9 cellular contexts compared by ENCODE assay signal in the genomic region with DNA sequence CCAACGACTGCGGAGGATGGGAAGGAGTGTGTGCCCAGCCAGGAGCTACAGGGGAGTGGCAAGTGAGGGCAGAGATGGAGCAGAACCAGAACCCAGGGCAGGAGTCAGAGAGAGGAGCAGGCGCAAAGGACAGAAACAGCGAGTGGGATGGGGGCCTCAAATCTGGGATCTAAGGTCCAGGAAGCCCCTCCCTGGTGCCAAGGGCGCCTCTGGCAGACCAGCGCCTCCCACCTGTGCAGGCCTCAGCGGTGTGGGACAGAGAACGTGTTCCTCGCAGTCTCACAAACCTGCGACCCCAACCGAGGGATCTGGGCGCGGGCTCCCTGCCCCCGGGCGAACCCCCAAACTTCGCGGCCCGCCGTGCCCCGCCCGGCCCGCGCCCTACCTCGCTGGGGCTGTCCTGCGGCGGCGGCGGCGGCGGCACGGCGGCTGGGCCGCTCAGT. TPM values are rescaled to one million over a fixed set of nuclear protein-coding genes. Genes with fewer than 3 reads are reported as not detected.
A peak's percentile ranks its signal among the peaks of the same experiment; 100 is the strongest.
DNase-seq lines count a peak whose midpoint lies in the region; ATAC-seq, FAIRE-seq and TF ChIP-seq lines count a peak whose summit lies in the region.
"Had no signal": no experiment of that assay in that cellular context is flagged by ENCODE, and none has a peak within 500 bp of the region (broad histone marks: within the 10 kb centered on the region; RNA-seq: fewer than 3 reads in every experiment).

No MANE protein-coding gene starts in this region.

- H3K4me3 ChIP-seq in GM12878: peak overlapping the region; percentile 61; the same call in 1 of the 2 replicates
- peak overlapping the region in 2 of 3 donors; percentile 47 to 76 for H3K4me3 ChIP-seq in liver (ENCODE audit: low read depth in 1 of 3, low read length in 3 of 3)
- peak overlapping the region; percentile 75 to 76 for H3K4me3 ChIP-seq in tibial artery

- H3K27ac ChIP-seq in GM12878 (ENCODE audit: control insufficient read depth, insufficient read depth): no peak overlapping the region
- H3K27ac ChIP-seq in liver (ENCODE audit: low read depth in 1 of 2, low read length in 2 of 2): peak overlapping the region; percentile 7 to 17
- H3K27ac ChIP-seq in tibial artery: peak overlapping the region; percentile 96 to 97

- intact Hi-C loops in Calu3 (cut with micrococcal nuclease; ENCODE audit: unreplicated experiment) (no loop called here), GM12878 (cut with micrococcal nuclease; ENCODE audit: unreplicated experiment) (no loop called here), tibial artery (cut with DNase I; ENCODE audit: low total_unique reads) (no loop called here)

- no peaks in the 10 kb centered on the region for H3K36me3 ChIP-seq in GM12878 (ENCODE audit: control insufficient read depth in 2 of 2, insufficient read depth in 2 of 2, low read length in 1 of 2)
- no peaks in the 10 kb centered on the region for H3K36me3 ChIP-seq in liver (ENCODE audit: control insufficient read depth in 4 of 4, insufficient read depth in 3 of 4, low read depth in 1 of 4, low read length in 3 of 4)
- H3K36me3 ChIP-seq in tibial artery: no peaks in the 10 kb centered on the region

- no peaks in the 10 kb centered on the region for H3K9me3 Mint-ChIP-seq in Calu3 (ENCODE audit: low read depth, unreplicated experiment)

- TF ChIP-seq RAD21 in GM12878 (IDR thresholded peaks at IDR 0.05; ENCODE audit: insufficient read depth, low read depth, low read length) (no peak), liver (IDR thresholded peaks at IDR 0.05) (no peak)

- H3K27ac Mint-ChIP-seq in Calu3 (ENCODE audit: unreplicated experiment): peak overlapping the region; percentile 73

- CTCF ChIA-PET in Calu3 (lab: Charles Lee) (interaction anchor here (1.3 kb wide), 1 partner anchor 25 kb away, joined by 5 read pairs; a partner anchor contains a TSS), GM12878 (lab: Yijun Ruan, JAX) (interaction anchor here (1.2 kb wide), 1 partner anchor 25 kb away, joined by 4 read pairs; a partner anchor contains a TSS)

- no peak for TF ChIP-seq EP300 in GM12878 (IDR thresholded peaks at IDR 0.05; ENCODE audit: borderline replicate concordance in 1 of 2, control insufficient read depth in 1 of 2, low read depth in 2 of 2, low read length in 2 of 2)

- H3K79me2 ChIP-seq in GM12878 (ENCODE audit: control insufficient read depth, insufficient read depth, low read length): no peaks in the 10 kb centered on the region

- no peak for TF ChIP-seq CTCF in Calu3 (IDR thresholded peaks at IDR 0.05; ENCODE audit: unreplicated experiment)
- TF ChIP-seq CTCF in GM12878 (IDR thresholded peaks at IDR 0.05 in 2 of 3, conservative IDR thresholded peaks at IDR 0.05 in 1 of 3; ENCODE audit: control insufficient read depth in 2 of 3, extremely low read depth in 1 of 3, insufficient read depth in 1 of 3, low read depth in 3 of 3, low read length in 3 of 3): no peak
- TF ChIP-seq CTCF in liver (IDR thresholded peaks at IDR 0.05; ENCODE audit: low read depth, low read length, missing input control): no peak
- no peak for TF ChIP-seq CTCF in tibial artery (IDR thresholded peaks at IDR 0.05)

- no peaks in the 10 kb centered on the region for H4K20me1 ChIP-seq in GM12878 (ENCODE audit: control insufficient read depth, insufficient read depth)

- H3K9ac ChIP-seq in GM12878 (ENCODE audit: control insufficient read depth, insufficient read depth, low read length): peak overlapping the region; percentile 3; the same call in 1 of the 2 replicates
- H3K9ac ChIP-seq in liver (ENCODE audit: low read depth in 1 of 2, low read length in 2 of 2): no peak overlapping the region

- POLR2A ChIA-PET in GM12878 (lab: Charles Lee): interaction anchor here (1.0 kb wide), 1 partner anchor 69 kb away, joined by 3 read pairs; no protein-coding TSS in a partner anchor

- peak overlapping the region; percentile 22 for H2AFZ ChIP-seq in GM12878 (ENCODE audit: control insufficient read depth, low read depth, low read length)

- H3K4me1 ChIP-seq in GM12878 (ENCODE audit: control insufficient read depth, insufficient read depth, low read length) (peaks cover 6% of the 10 kb centered on the region; the same call in 1 of the 2 replicates), liver (ENCODE audit: control insufficient read depth in 4 of 4, insufficient read depth in 4 of 4, low read length in 3 of 4) (peaks cover 8 to 46% (median 40%) of the 10 kb centered on the region in 4 donors), tibial artery (peaks cover 0 to 53% (median 32%) of the 10 kb centered on the region in 4 donors)

- H3K4me1 Mint-ChIP-seq in Calu3 (ENCODE audit: low read depth, unreplicated experiment): peaks cover 20% of the 10 kb centered on the region

- WGBS in GM12878 (ENCODE audit: insufficient coverage, insufficient replicate concordance, low lambda C conversion rate, missing lambda C conversion rate): 11% methylated on average over 20 of the region's 33 CpGs
- 9% methylated on average over 33 of the region's 33 CpGs for WGBS in liver

- no peaks in the 10 kb centered on the region for H3K9me3 ChIP-seq in GM12878 (replicated peaks; ENCODE audit: control insufficient read depth, insufficient read depth, low read length)
- no peaks in the 10 kb centered on the region for H3K9me3 ChIP-seq in liver (ENCODE audit: control insufficient read depth in 4 of 4, low read length in 3 of 4)
- H3K9me3 ChIP-seq in tibial artery: no peaks in the 10 kb centered on the region

- in situ Hi-C loops in GM12878 (cut with MboI): no loop called here

- RAD21 ChIA-PET in GM12878 (lab: Charles Lee; ENCODE audit: unreplicated experiment): no interaction called here

- SMC1A ChIA-PET in GM12878 (lab: Charles Lee; ENCODE audit: uncharacterized antibody, unreplicated experiment): no interaction called here

- H3K4me2 ChIP-seq in GM12878 (ENCODE audit: control insufficient read depth, insufficient read depth): peak overlapping the region; percentile 85

- peaks cover 30% of the 10 kb centered on the region for H3K36me3 Mint-ChIP-seq in Calu3 (ENCODE audit: insufficient read depth, unreplicated experiment)

- peaks cover 13% of the 10 kb centered on the region for H3K27me3 Mint-ChIP-seq in Calu3 (ENCODE audit: unreplicated experiment)

- no TSS peak for BruUV-seq in Calu3 (replicated peaks; lab: Mats Ljungman, UMichigan)
- BruUV-seq in GM12878 (replicated peaks; lab: Mats Ljungman, UMichigan): no TSS peak

- H3K4me3 Mint-ChIP-seq in Calu3 (ENCODE audit: low read depth, unreplicated experiment): peak overlapping the region; percentile 82

- no peak for TF ChIP-seq POLR2A in GM12878 (IDR thresholded peaks at IDR 0.05; ENCODE audit: low read depth, low read length)

- FAIRE-seq in GM12878 (lab: Jason Lieb, UNC): no peak

- DNase-seq in Calu3 (no peak), GM12878 (ENCODE audit: low read depth, low spot score) (no peak), tibial artery (no peak), foreskin melanocyte (no peak), SHP77 (lab: John Stamatoyannopoulos, UW) (no peak), cortex of kidney (lab: John Stamatoyannopoulos, UW) (no peak)

- peak; percentile 11 for ATAC-seq in HG02798 (IDR thresholded peaks at IDR 0.05; ENCODE audit: poor library complexity, unreplicated experiment)
- peak; percentile 72 for ATAC-seq in GM12878

- H3K27me3 ChIP-seq in GM12878 (replicated peaks in 1 of 2; ENCODE audit: control insufficient read depth in 2 of 2, insufficient read depth in 2 of 2, low read length in 1 of 2) (no peaks in the 10 kb centered on the region; a peak in 2 of 4 replicates), liver (ENCODE audit: control insufficient read depth in 4 of 4, insufficient read depth in 4 of 4, low read length in 3 of 4) (no peaks in the 10 kb centered on the region), tibial artery (no peaks in the 10 kb centered on the region)

RNA-seq across cellular contexts. Expression of a gene that starts 0.3 kb away (rescaled TPM):
- 29.8 and 31.5 TPM in 2 replicates for total RNA-seq in Calu3 (2022)
- 7.2 and 8.2 TPM in 2 replicates for total RNA-seq in GM12878 (2013; cell fraction: nucleolus; rRNA removed)
- 10.7 and 11.5 TPM in 2 replicates for total RNA-seq in GM12878 (2014; rRNA removed)
- 4.2 and 4.7 TPM in 2 replicates for total RNA-seq in GM12878 (2014; rRNA removed; fragmentation: Illumina TruSeq; extraction: Trizol)
- 13.3 and 14.5 TPM in 2 replicates for total RNA-seq in GM12878 (2021)
- polyA plus RNA-seq in GM12878 (2011; ENCODE audit: low read depth): 4.1 TPM
- polyA plus RNA-seq in GM12878 (2011; rRNA removed): 2.7 and 4.2 TPM in 2 replicates
- 6.2 and 6.8 TPM in 2 replicates for polyA plus RNA-seq in GM12878 (2011; cell fraction: cytosol; rRNA removed)
- polyA plus RNA-seq in GM12878 (2011; cell fraction: nucleus; rRNA removed): 21.4 and 24.7 TPM in 2 replicates
- polyA plus RNA-seq in GM12878 (2012): 6.4 and 9.0 TPM in 2 replicates
- polyA plus RNA-seq in GM12878 (2014; fragmentation: Illumina TruSeq; extraction: Trizol): 1.9 and 4.7 TPM in 2 replicates
- under 1 TPM; 0.05 to 0.24 TPM for polyA plus RNA-seq in GM12878 (2014; fragmentation: Nextera tagmentation; extraction: Ambion mirVana)
- 13.4 and 15.3 TPM in 2 replicates for polyA plus RNA-seq in GM12878 (2014; rRNA removed)
- 1 to 10 TPM; 3.6 to 4.0 TPM for polyA plus RNA-seq in GM12878 (2016; fragmentation: Nextera tagmentation; extraction: Ambion mirVana)
- polyA minus RNA-seq in GM12878 (2011; rRNA and poly(A)+ RNA removed): 1.4 and 4.2 TPM in 2 replicates
- polyA minus RNA-seq in GM12878 (2011; cell fraction: cytosol; rRNA and poly(A)+ RNA removed): 0.94 and 3.1 TPM in 2 replicates
- polyA minus RNA-seq in GM12878 (2011; cell fraction: nucleus; rRNA and poly(A)+ RNA removed): 2.2 and 2.5 TPM in 2 replicates
- total RNA-seq in liver: 1 to 10 TPM; 4.0 to 4.9 TPM
- 1 to 10 TPM; 2.7 to 7.9 TPM for polyA plus RNA-seq in liver

RNA-seq across cellular contexts. Expression of a gene that starts 6.9 kb away (rescaled TPM):
- total RNA-seq in Calu3 (2022) (39.8 and 45.4 TPM in 2 replicates), GM12878 (2014; rRNA removed) (59.9 and 62.4 TPM in 2 replicates), GM12878 (2014; rRNA removed; fragmentation: Illumina TruSeq; extraction: Trizol) (28.9 and 30.5 TPM in 2 replicates), GM12878 (2021) (58.3 and 58.8 TPM in 2 replicates), liver (10 to 100 TPM; 24.3 to 43.3 TPM)
- total RNA-seq in GM12878 (2013; cell fraction: nucleolus; rRNA removed): 29.6 and 35.3 TPM in 2 replicates
- 35.7 TPM for polyA plus RNA-seq in GM12878 (2011; ENCODE audit: low read depth)
- polyA plus RNA-seq in GM12878 (2011; rRNA removed) (45.4 and 76.5 TPM in 2 replicates), GM12878 (2014; fragmentation: Illumina TruSeq; extraction: Trizol) (35.9 and 51.1 TPM in 2 replicates), GM12878 (2014; fragmentation: Nextera tagmentation; extraction: Ambion mirVana) (10 to 100 TPM in 1 of 2 experiments, 1 to 10 TPM in 1; 7.8 to 14.2 TPM), GM12878 (2014; rRNA removed) (73.0 and 80.4 TPM in 2 replicates), GM12878 (2016; fragmentation: Nextera tagmentation; extraction: Ambion mirVana) (10 to 100 TPM; 47.2 to 50.9 TPM), liver (100 to 1,000 TPM in 1 of 2 donors, 10 to 100 TPM in 1; 90.6 to 127 TPM)
- polyA plus RNA-seq in GM12878 (2011; cell fraction: cytosol; rRNA removed): 80.0 and 92.8 TPM in 2 replicates
- 39.8 and 51.9 TPM in 2 replicates for polyA plus RNA-seq in GM12878 (2011; cell fraction: nucleus; rRNA removed)
- 54.6 and 64.2 TPM in 2 replicates for polyA plus RNA-seq in GM12878 (2012)
- 53.4 and 78.7 TPM in 2 replicates for polyA minus RNA-seq in GM12878 (2011; rRNA and poly(A)+ RNA removed)
- 18.1 and 25.1 TPM in 2 replicates for polyA minus RNA-seq in GM12878 (2011; cell fraction: cytosol; rRNA and poly(A)+ RNA removed)
- 12.8 and 21.3 TPM in 2 replicates for polyA minus RNA-seq in GM12878 (2011; cell fraction: nucleus; rRNA and poly(A)+ RNA removed)

RNA-seq across cellular contexts. Expression of a gene that starts 7.9 kb away (rescaled TPM):
- total RNA-seq in Calu3 (2022): 6.6 and 7.3 TPM in 2 replicates
- 2.9 TPM in 2 replicates for total RNA-seq in GM12878 (2013; cell fraction: nucleolus; rRNA removed)
- 12.2 and 13.1 TPM in 2 replicates for total RNA-seq in GM12878 (2014; rRNA removed)
- total RNA-seq in GM12878 (2014; rRNA removed; fragmentation: Illumina TruSeq; extraction: Trizol): 5.0 and 5.9 TPM in 2 replicates
- 9.3 and 12.2 TPM in 2 replicates for total RNA-seq in GM12878 (2021)
- polyA plus RNA-seq in GM12878 (2011; ENCODE audit: low read depth): 4.0 TPM
- 4.9 and 6.5 TPM in 2 replicates for polyA plus RNA-seq in GM12878 (2011; rRNA removed)
- polyA plus RNA-seq in GM12878 (2011; cell fraction: cytosol; rRNA removed): 14.2 and 22.6 TPM in 2 replicates
- polyA plus RNA-seq in GM12878 (2011; cell fraction: nucleus; rRNA removed): 6.8 and 7.8 TPM in 2 replicates
- polyA plus RNA-seq in GM12878 (2012): 7.6 and 8.2 TPM in 2 replicates
- polyA plus RNA-seq in GM12878 (2014; fragmentation: Illumina TruSeq; extraction: Trizol): 2.4 and 5.6 TPM in 2 replicates
- 1 to 10 TPM; 1.2 to 2.2 TPM for polyA plus RNA-seq in GM12878 (2014; fragmentation: Nextera tagmentation; extraction: Ambion mirVana)
- 12.6 and 12.9 TPM in 2 replicates for polyA plus RNA-seq in GM12878 (2014; rRNA removed)
- 10 to 100 TPM; 22.4 to 27.0 TPM for polyA plus RNA-seq in GM12878 (2016; fragmentation: Nextera tagmentation; extraction: Ambion mirVana)
- 2.6 and 6.4 TPM in 2 replicates for polyA minus RNA-seq in GM12878 (2011; rRNA and poly(A)+ RNA removed)
- polyA minus RNA-seq in GM12878 (2011; cell fraction: cytosol; rRNA and poly(A)+ RNA removed): 2.9 and 3.9 TPM in 2 replicates
- 0.86 and 1.6 TPM in 2 replicates for polyA minus RNA-seq in GM12878 (2011; cell fraction: nucleus; rRNA and poly(A)+ RNA removed)
- 10 to 100 TPM in 1 of 2 donors, 1 to 10 TPM in 1; 8.2 to 10.5 TPM for total RNA-seq in liver
- 10 to 100 TPM; 16.3 to 19.9 TPM for polyA plus RNA-seq in liver

RNA-seq across cellular contexts. Expression of a gene that starts 11.8 kb away (rescaled TPM):
- total RNA-seq in Calu3 (2022) (not detected in 2 replicates), GM12878 (2014; rRNA removed) (not detected in 2 replicates), GM12878 (2014; rRNA removed; fragmentation: Illumina TruSeq; extraction: Trizol) (not detected in 2 replicates), GM12878 (2021) (not detected in 2 replicates), liver (under 1 TPM in 1 of 2 donors, not detected in 1; 0.08 TPM)
- not detected in 2 replicates for total RNA-seq in GM12878 (2013; cell fraction: nucleolus; rRNA removed)
- not detected for polyA plus RNA-seq in GM12878 (2011; ENCODE audit: low read depth)
- polyA plus RNA-seq in GM12878 (2011; rRNA removed) (not detected in 2 replicates), GM12878 (2014; fragmentation: Illumina TruSeq; extraction: Trizol) (not detected in 2 replicates), GM12878 (2014; fragmentation: Nextera tagmentation; extraction: Ambion mirVana) (not detected), GM12878 (2014; rRNA removed) (not detected in 2 replicates), GM12878 (2016; fragmentation: Nextera tagmentation; extraction: Ambion mirVana) (not detected), liver (under 1 TPM in 1 of 2 donors, not detected in 1; 0.07 TPM)
- polyA plus RNA-seq in GM12878 (2011; cell fraction: cytosol; rRNA removed): not detected in 2 replicates
- 0.07 TPM in 1 of 2 replicates, not detected in the other for polyA plus RNA-seq in GM12878 (2011; cell fraction: nucleus; rRNA removed)
- polyA plus RNA-seq in GM12878 (2012): 0.06 and 0.07 TPM in 2 replicates
- polyA minus RNA-seq in GM12878 (2011; rRNA and poly(A)+ RNA removed): not detected in 2 replicates
- polyA minus RNA-seq in GM12878 (2011; cell fraction: cytosol; rRNA and poly(A)+ RNA removed): not detected in 2 replicates
- 0.19 TPM in 1 of 2 replicates, not detected in the other for polyA minus RNA-seq in GM12878 (2011; cell fraction: nucleus; rRNA and poly(A)+ RNA removed)
- total RNA-seq: NCI-H460 had no signal

RNA-seq across cellular contexts. Expression of a gene that starts 16.4 kb away (rescaled TPM):
- total RNA-seq in Calu3 (2022): 71.6 and 74.9 TPM in 2 replicates
- total RNA-seq in GM12878 (2013; cell fraction: nucleolus; rRNA removed): 11.6 and 14.6 TPM in 2 replicates
- 28.9 and 35.1 TPM in 2 replicates for total RNA-seq in GM12878 (2014; rRNA removed)
- total RNA-seq in GM12878 (2014; rRNA removed; fragmentation: Illumina TruSeq; extraction: Trizol): 19.0 and 22.3 TPM in 2 replicates
- 27.4 and 33.5 TPM in 2 replicates for total RNA-seq in GM12878 (2021)
- polyA plus RNA-seq in GM12878 (2011; ENCODE audit: low read depth): 62.9 TPM
- polyA plus RNA-seq in GM12878 (2011; rRNA removed): 12.5 and 18.5 TPM in 2 replicates
- 31.5 and 32.0 TPM in 2 replicates for polyA plus RNA-seq in GM12878 (2011; cell fraction: cytosol; rRNA removed)
- 36.7 and 37.0 TPM in 2 replicates for polyA plus RNA-seq in GM12878 (2011; cell fraction: nucleus; rRNA removed)
- polyA plus RNA-seq in GM12878 (2012): 30.6 and 33.0 TPM in 2 replicates
- 6.4 and 18.8 TPM in 2 replicates for polyA plus RNA-seq in GM12878 (2014; fragmentation: Illumina TruSeq; extraction: Trizol)
- polyA plus RNA-seq in GM12878 (2014; fragmentation: Nextera tagmentation; extraction: Ambion mirVana): 10 to 100 TPM; 19.8 to 28.2 TPM
- 31.3 and 42.2 TPM in 2 replicates for polyA plus RNA-seq in GM12878 (2014; rRNA removed)
- polyA plus RNA-seq in GM12878 (2016; fragmentation: Nextera tagmentation; extraction: Ambion mirVana): 10 to 100 TPM; 32.0 to 37.0 TPM
- 18.5 and 20.4 TPM in 2 replicates for polyA minus RNA-seq in GM12878 (2011; rRNA and poly(A)+ RNA removed)
- 7.4 and 9.5 TPM in 2 replicates for polyA minus RNA-seq in GM12878 (2011; cell fraction: cytosol; rRNA and poly(A)+ RNA removed)
- polyA minus RNA-seq in GM12878 (2011; cell fraction: nucleus; rRNA and poly(A)+ RNA removed): 10.3 and 14.9 TPM in 2 replicates
- 100 to 1,000 TPM in 1 of 2 donors, 10 to 100 TPM in 1; 69.5 to 241 TPM for total RNA-seq in liver
- polyA plus RNA-seq in liver: 100 to 1,000 TPM; 234 to 274 TPM
